ENCODE assay signal across 8 cellular contexts in the genomic region with DNA sequence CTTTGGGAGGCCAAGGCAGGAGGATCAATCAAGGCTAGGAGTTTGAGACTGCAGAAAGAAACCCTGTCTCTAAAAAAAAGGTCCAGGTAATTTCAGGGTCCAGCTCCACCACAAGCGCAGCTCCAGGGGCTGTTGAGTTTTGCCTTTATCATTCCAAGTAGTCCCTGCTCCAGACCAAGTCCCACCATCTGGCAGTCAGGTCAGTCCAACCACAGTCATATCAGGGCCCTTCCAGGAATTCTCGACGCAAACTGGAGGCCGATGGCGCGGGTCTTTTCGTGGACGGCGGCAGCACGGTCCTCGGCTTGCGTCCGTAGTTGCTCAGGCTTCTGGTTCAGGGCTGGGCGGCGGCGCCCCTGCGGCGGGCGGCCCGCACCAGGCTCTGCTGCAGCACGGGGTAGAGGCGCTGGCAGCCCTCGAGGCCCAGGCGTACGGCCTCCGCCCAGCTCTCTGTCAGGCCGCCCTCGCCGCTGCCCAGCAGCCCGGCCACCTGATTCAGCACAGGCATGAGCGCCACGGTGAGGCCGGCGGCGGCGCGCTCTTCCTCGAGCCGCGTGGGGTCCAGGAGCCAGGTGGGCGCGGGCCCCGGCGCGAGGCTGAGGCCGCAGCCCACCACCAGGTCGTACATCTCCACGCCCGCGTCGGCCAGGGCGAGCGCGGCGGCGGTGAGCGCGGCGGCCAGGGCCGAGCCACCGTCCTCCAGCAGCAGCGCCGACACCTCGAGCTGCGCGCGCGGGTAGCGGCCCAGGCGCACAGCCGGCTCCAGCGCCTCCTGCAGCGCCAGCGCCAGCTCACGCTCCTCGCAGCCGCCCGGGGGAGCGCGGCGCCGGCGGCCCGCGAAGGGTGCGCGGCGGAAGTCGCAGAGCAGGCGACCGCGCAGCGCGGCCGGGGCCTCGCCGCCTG. TPM values are rescaled to one million over a fixed set of nuclear protein-coding genes. Genes with fewer than 3 reads are reported as not detected.
DNase-seq lines count a peak whose midpoint lies in the region; ATAC-seq and TF ChIP-seq lines count a peak whose summit lies in the region.

No MANE protein-coding gene starts in this region.

- H3K36me3 Mint-ChIP-seq in immature natural killer cell = no peaks in the 10 kb centered on the region

- H3K27me3 Mint-ChIP-seq in immature natural killer cell (ENCODE audit: low read depth in 3 of 3) = peaks cover 0 to 6% (median 2%) of the 10 kb centered on the region in 3 donors

- in situ Hi-C loops in SK-MEL-5 (cut with HindIII; ENCODE audit: low pct_unique_long_range_greater_than_20kb, low sequenced_read_pairs) (no loop called here), brain microvascular endothelial cell (cut with HindIII; ENCODE audit: low pct_ligation_motif_present, low sequenced_read_pairs) (no loop called here)

- peak overlapping the region; percentile 95 for H3K9ac ChIP-seq in BLaER1

- H3K4me1 Mint-ChIP-seq in immature natural killer cell = peaks cover 23 to 38% of the 10 kb centered on the region in 2 donors

- peak overlapping the region in 4 of 6 donors; percentile 69 to 81 (median 79) for H3K27ac Mint-ChIP-seq in immature natural killer cell

- peaks cover 18% of the 10 kb centered on the region for H3K4me1 ChIP-seq in BLaER1

- no peaks in the 10 kb centered on the region for H3K9me3 Mint-ChIP-seq in immature natural killer cell

- H3K27ac ChIP-seq in BLaER1 (peak overlapping the region; percentile 96), brain microvascular endothelial cell (peak overlapping the region; percentile 28)

- H3K9me3 ChIP-seq in BLaER1 = no peaks in the 10 kb centered on the region

- no peaks in the 10 kb centered on the region for H3K27me3 ChIP-seq in BLaER1
- no peaks in the 10 kb centered on the region for H3K27me3 ChIP-seq in brain microvascular endothelial cell (replicated peaks)

- TF ChIP-seq CTCF in brain microvascular endothelial cell (IDR thresholded peaks at IDR 0.05; ENCODE audit: low read depth, low read length, missing control alignments) = no peak

- H3K4me3 ChIP-seq in BLaER1 = peak overlapping the region; percentile 87
- H3K4me3 ChIP-seq in brain microvascular endothelial cell (ENCODE audit: low read depth, low read length) = peak overlapping the region; percentile 63

- ATAC-seq in GM19035 (IDR thresholded peaks at IDR 0.05; ENCODE audit: unreplicated experiment) (peak; percentile 48), HG03159 (IDR thresholded peaks at IDR 0.05; ENCODE audit: unreplicated experiment) (peak; percentile 38)

- peak overlapping the region; percentile 93 for H3K4me2 ChIP-seq in BLaER1

- peaks cover 45% of the 10 kb centered on the region for H3K36me3 ChIP-seq in BLaER1
- H3K36me3 ChIP-seq in brain microvascular endothelial cell (replicated peaks) = peaks cover 42% of the 10 kb centered on the region

- peaks cover 87% of the 10 kb centered on the region for H4K20me1 ChIP-seq in BLaER1

- DNase-seq in SK-MEL-5 (ENCODE audit: low read depth, low spot score) (peak; percentile 25), brain microvascular endothelial cell (peak; percentile 11), immature natural killer cell (no peak), NCI-H69 (lab: John Stamatoyannopoulos, UW) (no peak)
- peak; percentile 60 for DNase-seq in stimulated activated CD4-positive, alpha-beta T cell treated with anti-CD3 and anti-CD28 coated beads, Interleukin-15, amount 100 ng/mL, for 24 hours

- peak overlapping the region; percentile 69 to 83 (median 77) for H3K4me3 Mint-ChIP-seq in immature natural killer cell

RNA-seq across cellular contexts. Expression of gene EXOSC6, which starts 0.7 kb away (rescaled TPM):
- 32.4 and 36.4 TPM in 2 replicates for total RNA-seq in SK-MEL-5 (2014; rRNA removed; shearing (Covaris generic))
- polyA plus RNA-seq in SK-MEL-5 (2015; cell fraction: cytosol; rRNA removed) = 37.4 and 39.8 TPM in 2 replicates
- 26.4 and 27.5 TPM in 2 replicates for polyA plus RNA-seq in SK-MEL-5 (2015; cell fraction: nucleus; rRNA removed)
- 10 to 100 TPM in 1 of 3 donors, 1 to 10 TPM in 2; 3.9 to 11.8 (median 5.9) TPM for polyA plus RNA-seq in immature natural killer cell

RNA-seq across cellular contexts. Expression of gene AARS1, which starts 38.3 kb away (rescaled TPM):
- 96.7 and 98.3 TPM in 2 replicates for total RNA-seq in SK-MEL-5 (2014; rRNA removed; shearing (Covaris generic))
- 216 and 265 TPM in 2 replicates for polyA plus RNA-seq in SK-MEL-5 (2015; cell fraction: cytosol; rRNA removed)
- 229 and 232 TPM in 2 replicates for polyA plus RNA-seq in SK-MEL-5 (2015; cell fraction: nucleus; rRNA removed)
- 10 to 100 TPM; 25.4 to 47.1 (median 38.6) TPM for polyA plus RNA-seq in immature natural killer cell

RNA-seq across cellular contexts. Expression of gene DDX19B, which starts 48.0 kb away (rescaled TPM):
- total RNA-seq in SK-MEL-5 (2014; rRNA removed; shearing (Covaris generic)) = 24.1 and 29.4 TPM in 2 replicates
- 36.8 and 38.4 TPM in 2 replicates for polyA plus RNA-seq in SK-MEL-5 (2015; cell fraction: cytosol; rRNA removed)
- 18.1 and 31.4 TPM in 2 replicates for polyA plus RNA-seq in SK-MEL-5 (2015; cell fraction: nucleus; rRNA removed)
- 10 to 100 TPM; 53.1 to 85.3 (median 68.7) TPM for polyA plus RNA-seq in immature natural killer cell

Comparison
In these comparisons a context has a peak if more than half of its experiments do, and no peak if none do; other contexts are left out.
1. DNase-seq: peak in SK-MEL-5 (single experiment), brain microvascular endothelial cell (single experiment) and stimulated activated CD4-positive, alpha-beta T cell treated with anti-CD3 and anti-CD28 coated beads, Interleukin-15, amount 100 ng/mL, for 24 hours (single experiment); none in immature natural killer cell (0 of 3) and NCI-H69 (single experiment).